Comparison of ENCODE assay signal across 31 cellular contexts in the genomic region with DNA sequence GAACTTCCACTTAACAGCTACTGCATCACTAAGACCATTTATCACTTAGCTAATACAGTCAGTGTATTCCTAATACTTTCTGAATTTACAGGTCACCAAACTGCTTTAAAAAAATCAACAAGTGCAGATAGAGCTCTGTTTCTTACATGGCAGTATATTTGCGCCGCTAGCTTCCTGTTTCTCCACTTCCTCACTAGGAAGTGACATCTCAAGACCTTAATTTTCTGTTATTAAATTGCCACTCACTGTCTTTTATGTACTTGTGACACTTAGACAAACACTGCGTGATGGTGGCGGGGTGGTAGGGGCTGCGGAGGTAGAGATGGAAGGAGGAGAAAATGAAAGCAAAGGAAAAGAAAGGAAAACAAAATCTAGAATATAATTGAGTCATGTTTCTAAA.
"Had no signal": no experiment of that assay in that cellular context is flagged by ENCODE, and none has a peak within 500 bp of the region (broad histone marks: within the 10 kb centered on the region; RNA-seq: fewer than 3 reads in every experiment).

No MANE protein-coding gene starts in this region.

- H3K4me3 Mint-ChIP-seq: activated CD4-positive, alpha-beta memory T cell treated with anti-CD3 and anti-CD28 coated beads for 36 hours; activated CD4-positive, alpha-beta T cell treated with anti-CD3 and anti-CD28 coated beads for 36 hours; activated CD4-positive, alpha-beta T cell treated with anti-CD3 and anti-CD28 coated beads, Interleukin-2, amount 10 ng/mL, durations not matched to agents 24 days and 14 days; activated naive CD4-positive, alpha-beta T cell treated with anti-CD3 and anti-CD28 coated beads for 36 hours; activated naive CD4-positive, alpha-beta T cell treated with anti-CD3 and anti-CD28 coated beads, Interleukin-2, amount 50 U/mL, for 24 hours; activated naive CD8-positive, alpha-beta T cell treated with anti-CD3 and anti-CD28 coated beads for 36 hours; activated T-helper 1 cell treated with anti-CD3 and anti-CD28 coated beads, Interleukin-12 subunit alpha, Interleukin-12 subunit beta, Interleukin-2, Interleukin-4 antibody, amounts not matched to agents 30 ng/mL and 10 ng/mL and 1 ng/mL, durations not matched to agents 14 hours and 24 hours and 36 hours; central memory CD8-positive, alpha-beta T cell; dendritic cell treated with granulocyte-macrophage colony-stimulating factor and Interleukin-4, amounts not matched to agents 40 ng/mL and 50 ng/mL, for 4 days; endodermal cell; T-helper 17 cell; T-helper 2 cell treated with Interferon-gamma antibody and Interleukin-4, amounts not matched to agents 5 μg/mL and 100 μg/mL, for 36 hours had no signal

- H3K27me3 ChIP-seq: brain microvascular endothelial cell, dorsolateral prefrontal cortex had no signal

- H3K4me1 Mint-ChIP-seq: activated CD4-positive, alpha-beta T cell treated with anti-CD3 and anti-CD28 coated beads for 36 hours; activated CD4-positive, alpha-beta T cell treated with anti-CD3 and anti-CD28 coated beads, Interleukin-2, amount 10 ng/mL, durations not matched to agents 24 days and 14 days had no signal

- H3K27me3 Mint-ChIP-seq: activated CD4-positive, alpha-beta T cell treated with anti-CD3 and anti-CD28 coated beads for 36 hours; activated CD4-positive, alpha-beta T cell treated with anti-CD3 and anti-CD28 coated beads, Interleukin-2, amount 10 ng/mL, durations not matched to agents 24 days and 14 days; activated naive CD4-positive, alpha-beta T cell treated with anti-CD3 and anti-CD28 coated beads, Interleukin-2, amount 50 U/mL, for 24 hours; activated naive CD8-positive, alpha-beta T cell treated with anti-CD3 and anti-CD28 coated beads for 36 hours; central memory CD8-positive, alpha-beta T cell; dendritic cell treated with granulocyte-macrophage colony-stimulating factor and Interleukin-4, amounts not matched to agents 40 ng/mL and 50 ng/mL, for 4 days had no signal

- H3K36me3 ChIP-seq: brain microvascular endothelial cell, WERI-Rb-1 had no signal

- H3K27ac ChIP-seq: brain microvascular endothelial cell, coronary artery, dorsolateral prefrontal cortex, WERI-Rb-1 had no signal

- H3K27ac Mint-ChIP-seq: activated CD4-positive, alpha-beta memory T cell treated with anti-CD3 and anti-CD28 coated beads for 36 hours; activated CD4-positive, alpha-beta T cell treated with anti-CD3 and anti-CD28 coated beads for 36 hours; activated CD4-positive, alpha-beta T cell treated with anti-CD3 and anti-CD28 coated beads, Interleukin-2, amount 10 ng/mL, durations not matched to agents 24 days and 14 days; activated naive CD4-positive, alpha-beta T cell treated with anti-CD3 and anti-CD28 coated beads for 36 hours; activated naive CD4-positive, alpha-beta T cell treated with anti-CD3 and anti-CD28 coated beads, Interleukin-2, amount 50 U/mL, for 24 hours; activated naive CD8-positive, alpha-beta T cell treated with anti-CD3 and anti-CD28 coated beads for 36 hours; activated T-helper 1 cell treated with anti-CD3 and anti-CD28 coated beads, Interleukin-12 subunit alpha, Interleukin-12 subunit beta, Interleukin-2, Interleukin-4 antibody, amounts not matched to agents 30 ng/mL and 10 ng/mL and 1 ng/mL, durations not matched to agents 14 hours and 24 hours and 36 hours; activated T-helper 2 cell treated with anti-CD3 and anti-CD28 coated beads, Interferon-gamma antibody, Interleukin-2, Interleukin-4, amounts not matched to agents 10 μg/mL and 5 μg/mL and 100 μg/mL, durations not matched to agents 14 hours and 24 hours and 36 hours; dendritic cell treated with granulocyte-macrophage colony-stimulating factor and Interleukin-4, amounts not matched to agents 40 ng/mL and 50 ng/mL, for 4 days; endodermal cell; T-helper 17 cell; T-helper 2 cell treated with Interferon-gamma antibody and Interleukin-4, amounts not matched to agents 5 μg/mL and 100 μg/mL, for 36 hours had no signal

- ATAC-seq: activated CD4-positive, alpha-beta T cell treated with anti-CD3 and anti-CD28 coated beads for 36 hours; esophagus mucosa; T-helper 17 cell had no signal

- H3K4me3 ChIP-seq: coronary artery, dorsolateral prefrontal cortex had no signal

- DNase-seq: activated CD4-positive, alpha-beta memory T cell treated with anti-CD3 and anti-CD28 coated beads for 36 hours; activated CD4-positive, alpha-beta T cell treated with anti-CD3 and anti-CD28 coated beads for 36 hours; activated CD4-positive, alpha-beta T cell treated with anti-CD3 and anti-CD28 coated beads, Interleukin-2, amount 10 ng/mL, durations not matched to agents 24 days and 14 days; activated CD4-positive, CD25-positive, alpha-beta regulatory T cell; activated CD4-positive, CD25-positive, alpha-beta regulatory T cell treated with anti-CD3 and anti-CD28 coated beads, Interleukin-2, amount 50 U/mL, for 72 hours; activated CD8-positive, alpha-beta memory T cell treated with anti-CD3 and anti-CD28 coated beads for 24 hours; activated effector memory CD4-positive, alpha-beta T cell treated with anti-CD3 and anti-CD28 coated beads, Interleukin-2, amount 50 U/mL, for 16 hours; activated naive CD4-positive, alpha-beta T cell treated with anti-CD3 and anti-CD28 coated beads for 36 hours; activated naive CD8-positive, alpha-beta T cell treated with anti-CD3 and anti-CD28 coated beads for 36 hours; activated T-cell treated with anti-CD3 and anti-CD28 coated beads, Interleukin-2, amount 50 U/mL, for 1 hour; activated T-cell treated with anti-CD3 and anti-CD28 coated beads, Interleukin-2, amount 50 U/mL, for 48 hours; amniotic stem cell; anterior cingulate cortex; brain microvascular endothelial cell; dorsolateral prefrontal cortex; effector memory CD4-positive, alpha-beta T cell; endodermal cell; foreskin fibroblast; head of caudate nucleus; T-helper 1 cell; T-helper 17 cell; T1000; WERI-Rb-1 had no signal

- H3K9me3 Mint-ChIP-seq: activated CD4-positive, alpha-beta memory T cell treated with anti-CD3 and anti-CD28 coated beads for 36 hours; central memory CD8-positive, alpha-beta T cell; T-helper 2 cell treated with Interferon-gamma antibody and Interleukin-4, amounts not matched to agents 5 μg/mL and 100 μg/mL, for 36 hours had no signal

- H3K36me3 Mint-ChIP-seq: activated naive CD4-positive, alpha-beta T cell treated with anti-CD3 and anti-CD28 coated beads, Interleukin-2, amount 50 U/mL, for 24 hours; activated naive CD8-positive, alpha-beta T cell treated with anti-CD3 and anti-CD28 coated beads for 36 hours had no signal
